1 cellular context compared by ENCODE assay signal in genomic region chr20:22523499-22524392, GRCh38.
TF ChIP-seq lines count a peak whose summit lies in the region.

No MANE protein-coding gene starts in this region.

TF ChIP-seq in HepG2, 621 proteins besides CTCF, POLR2A, EP300 and RAD21 (continued from another document and continues in another):
- TF ChIP-seq, protein P1, sequence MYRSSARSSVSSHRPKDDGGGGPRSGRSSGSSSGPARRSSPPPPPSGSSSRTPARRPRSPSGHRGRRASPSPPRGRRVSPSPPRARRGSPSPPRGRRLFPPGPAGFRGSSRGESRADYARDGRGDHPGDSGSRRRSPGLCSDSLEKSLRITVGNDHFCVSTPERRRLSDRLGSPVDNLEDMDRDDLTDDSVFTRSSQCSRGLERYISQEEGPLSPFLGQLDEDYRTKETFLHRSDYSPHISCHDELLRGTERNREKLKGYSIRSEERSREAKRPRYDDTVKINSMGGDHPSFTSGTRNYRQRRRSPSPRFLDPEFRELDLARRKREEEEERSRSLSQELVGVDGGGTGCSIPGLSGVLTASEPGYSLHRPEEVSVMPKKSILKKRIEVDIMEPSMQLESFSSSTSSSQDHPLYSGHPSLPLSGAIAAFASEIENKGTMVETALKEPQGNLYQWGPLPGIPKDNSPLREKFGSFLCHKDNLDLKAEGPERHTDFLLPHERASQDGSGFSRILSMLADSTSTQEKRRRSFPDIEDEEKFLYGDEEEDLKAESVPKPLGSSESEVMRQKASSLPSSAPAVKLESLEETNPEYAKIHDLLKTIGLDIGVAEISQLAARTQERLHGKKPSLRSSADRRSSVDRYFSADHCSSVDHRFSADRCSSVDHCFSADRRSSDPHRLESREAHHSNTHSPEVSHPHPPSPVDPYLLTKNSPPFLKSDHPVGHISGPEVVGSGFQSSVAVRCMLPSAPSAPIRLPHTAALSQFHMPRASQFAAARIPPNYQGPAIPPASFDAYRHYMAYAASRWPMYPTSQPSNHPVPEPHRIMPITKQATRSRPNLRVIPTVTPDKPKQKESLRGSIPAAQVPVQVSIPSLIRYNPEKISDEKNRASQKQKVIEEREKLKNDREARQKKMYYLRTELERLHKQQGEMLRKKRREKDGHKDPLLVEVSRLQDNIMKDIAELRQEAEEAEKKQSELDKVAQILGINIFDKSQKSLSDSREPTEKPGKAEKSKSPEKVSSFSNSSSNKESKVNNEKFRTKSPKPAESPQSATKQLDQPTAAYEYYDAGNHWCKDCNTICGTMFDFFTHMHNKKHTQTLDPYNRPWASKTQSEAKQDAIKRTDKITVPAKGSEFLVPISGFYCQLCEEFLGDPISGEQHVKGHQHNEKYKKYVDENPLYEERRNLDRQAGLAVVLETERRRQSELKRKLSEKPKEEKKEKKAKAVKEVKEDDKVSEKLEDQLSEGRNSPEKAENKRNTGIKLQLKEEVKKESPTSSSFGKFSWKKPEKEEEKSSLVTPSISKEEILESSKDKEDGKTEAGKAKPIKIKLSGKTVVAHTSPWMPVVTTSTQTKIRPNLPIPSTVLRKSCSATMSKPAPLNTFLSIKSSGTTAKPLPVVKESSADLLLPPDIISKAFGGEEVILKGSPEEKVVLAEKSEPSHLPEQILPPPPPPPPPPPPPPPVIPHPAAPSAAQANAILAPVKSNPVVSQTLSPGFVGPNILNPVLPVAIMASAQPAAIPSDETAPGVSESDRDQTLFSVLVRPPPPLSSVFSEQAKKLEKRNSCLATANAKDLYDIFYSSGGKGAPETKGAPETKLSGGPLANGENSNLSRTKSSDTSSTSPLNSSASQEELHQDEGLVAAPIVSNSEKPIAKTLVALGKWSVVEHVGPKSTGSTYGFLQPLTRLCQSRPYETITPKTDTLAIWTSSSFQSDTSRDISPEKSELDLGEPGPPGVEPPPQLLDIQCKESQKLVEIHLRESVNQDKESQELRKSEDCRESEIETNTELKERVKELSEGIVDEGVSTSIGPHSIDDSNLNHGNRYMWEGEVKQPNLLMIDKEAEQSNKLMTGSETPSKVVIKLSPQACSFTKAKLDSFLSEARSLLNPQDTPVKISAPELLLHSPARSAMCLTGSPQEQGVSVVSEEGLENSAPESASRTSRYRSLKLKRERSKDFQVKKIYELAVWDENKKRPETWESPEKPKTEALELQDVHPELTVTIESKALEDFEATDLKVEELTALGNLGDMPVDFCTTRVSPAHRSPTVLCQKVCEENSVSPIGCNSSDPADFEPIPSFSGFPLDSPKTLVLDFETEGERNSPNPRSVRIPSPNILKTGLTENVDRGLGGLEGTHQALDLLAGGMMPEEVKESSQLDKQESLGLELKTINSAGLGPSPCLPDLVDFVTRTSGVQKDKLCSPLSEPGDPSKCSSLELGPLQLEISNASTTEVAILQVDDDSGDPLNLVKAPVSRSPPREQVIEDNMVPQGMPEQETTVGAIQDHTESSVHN (CRISPR knock-in tag; IDR thresholded peaks at IDR 0.05): peak; percentile 67; the same call in 1 of the 2 replicates
- TF ChIP-seq ZNF564 (CRISPR knock-in tag; IDR thresholded peaks at IDR 0.05): no peak
- peak; percentile 96 for TF ChIP-seq FOSL2 (CRISPR knock-in tag; IDR thresholded peaks at IDR 0.05)
- peak; percentile 83; the same call in 1 of the 2 replicates for TF ChIP-seq LBX2 (CRISPR knock-in tag; IDR thresholded peaks at IDR 0.05; ENCODE audit: borderline replicate concordance)
- TF ChIP-seq SSRP1 (CRISPR knock-in tag; IDR thresholded peaks at IDR 0.05): peak; percentile 96
- TF ChIP-seq ZNF597 (CRISPR knock-in tag; IDR thresholded peaks at IDR 0.05): no peak
- TF ChIP-seq ZNF101 (CRISPR knock-in tag; IDR thresholded peaks at IDR 0.05; ENCODE audit: borderline replicate concordance, low read depth): peak; percentile 77; the same call in 1 of the 2 replicates
- peak; percentile 20; the same call in 1 of the 2 replicates for TF ChIP-seq ZBTB37 (CRISPR knock-in tag; IDR thresholded peaks at IDR 0.05)
- TF ChIP-seq NKX3-1 (CRISPR knock-in tag; IDR thresholded peaks at IDR 0.05): peak; percentile 90
- TF ChIP-seq, protein P2, sequence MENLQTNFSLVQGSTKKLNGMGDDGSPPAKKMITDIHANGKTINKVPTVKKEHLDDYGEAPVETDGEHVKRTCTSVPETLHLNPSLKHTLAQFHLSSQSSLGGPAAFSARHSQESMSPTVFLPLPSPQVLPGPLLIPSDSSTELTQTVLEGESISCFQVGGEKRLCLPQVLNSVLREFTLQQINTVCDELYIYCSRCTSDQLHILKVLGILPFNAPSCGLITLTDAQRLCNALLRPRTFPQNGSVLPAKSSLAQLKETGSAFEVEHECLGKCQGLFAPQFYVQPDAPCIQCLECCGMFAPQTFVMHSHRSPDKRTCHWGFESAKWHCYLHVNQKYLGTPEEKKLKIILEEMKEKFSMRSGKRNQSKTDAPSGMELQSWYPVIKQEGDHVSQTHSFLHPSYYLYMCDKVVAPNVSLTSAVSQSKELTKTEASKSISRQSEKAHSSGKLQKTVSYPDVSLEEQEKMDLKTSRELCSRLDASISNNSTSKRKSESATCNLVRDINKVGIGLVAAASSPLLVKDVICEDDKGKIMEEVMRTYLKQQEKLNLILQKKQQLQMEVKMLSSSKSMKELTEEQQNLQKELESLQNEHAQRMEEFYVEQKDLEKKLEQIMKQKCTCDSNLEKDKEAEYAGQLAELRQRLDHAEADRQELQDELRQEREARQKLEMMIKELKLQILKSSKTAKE (CRISPR knock-in tag; IDR thresholded peaks at IDR 0.05; ENCODE audit: borderline replicate concordance): peak; percentile 75
- TF ChIP-seq THAP11 (CRISPR knock-in tag; IDR thresholded peaks at IDR 0.05): peak; percentile 77
- no peak for TF ChIP-seq SRSF4 (IDR thresholded peaks at IDR 0.05; ENCODE audit: low read depth, low read length, poor library complexity, severe bottlenecking)
- TF ChIP-seq ZNF3 (CRISPR knock-in tag; IDR thresholded peaks at IDR 0.05): no peak
- no peak for TF ChIP-seq ARNT (IDR thresholded peaks at IDR 0.05)
- TF ChIP-seq, protein P3, sequence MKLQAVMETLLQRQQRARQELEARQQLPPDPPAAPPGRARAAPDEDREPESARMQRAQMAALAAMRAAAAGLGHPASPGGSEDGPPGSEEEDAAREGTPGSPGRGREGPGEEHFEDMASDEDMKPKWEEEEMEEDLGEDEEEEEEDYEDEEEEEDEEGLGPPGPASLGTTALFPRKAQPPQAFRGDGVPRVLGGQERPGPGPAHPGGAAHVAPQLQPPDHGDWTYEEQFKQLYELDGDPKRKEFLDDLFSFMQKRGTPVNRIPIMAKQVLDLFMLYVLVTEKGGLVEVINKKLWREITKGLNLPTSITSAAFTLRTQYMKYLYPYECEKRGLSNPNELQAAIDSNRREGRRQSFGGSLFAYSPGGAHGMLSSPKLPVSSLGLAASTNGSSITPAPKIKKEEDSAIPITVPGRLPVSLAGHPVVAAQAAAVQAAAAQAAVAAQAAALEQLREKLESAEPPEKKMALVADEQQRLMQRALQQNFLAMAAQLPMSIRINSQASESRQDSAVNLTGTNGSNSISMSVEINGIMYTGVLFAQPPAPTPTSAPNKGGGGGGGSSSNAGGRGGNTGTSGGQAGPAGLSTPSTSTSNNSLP (IDR thresholded peaks at IDR 0.05; ENCODE audit: low read depth, low read length): peak; percentile 80
- TF ChIP-seq ZEB1 (IDR thresholded peaks at IDR 0.05; ENCODE audit: insufficient replicate concordance, low read depth): peak; percentile 93
- TF ChIP-seq, protein P4, sequence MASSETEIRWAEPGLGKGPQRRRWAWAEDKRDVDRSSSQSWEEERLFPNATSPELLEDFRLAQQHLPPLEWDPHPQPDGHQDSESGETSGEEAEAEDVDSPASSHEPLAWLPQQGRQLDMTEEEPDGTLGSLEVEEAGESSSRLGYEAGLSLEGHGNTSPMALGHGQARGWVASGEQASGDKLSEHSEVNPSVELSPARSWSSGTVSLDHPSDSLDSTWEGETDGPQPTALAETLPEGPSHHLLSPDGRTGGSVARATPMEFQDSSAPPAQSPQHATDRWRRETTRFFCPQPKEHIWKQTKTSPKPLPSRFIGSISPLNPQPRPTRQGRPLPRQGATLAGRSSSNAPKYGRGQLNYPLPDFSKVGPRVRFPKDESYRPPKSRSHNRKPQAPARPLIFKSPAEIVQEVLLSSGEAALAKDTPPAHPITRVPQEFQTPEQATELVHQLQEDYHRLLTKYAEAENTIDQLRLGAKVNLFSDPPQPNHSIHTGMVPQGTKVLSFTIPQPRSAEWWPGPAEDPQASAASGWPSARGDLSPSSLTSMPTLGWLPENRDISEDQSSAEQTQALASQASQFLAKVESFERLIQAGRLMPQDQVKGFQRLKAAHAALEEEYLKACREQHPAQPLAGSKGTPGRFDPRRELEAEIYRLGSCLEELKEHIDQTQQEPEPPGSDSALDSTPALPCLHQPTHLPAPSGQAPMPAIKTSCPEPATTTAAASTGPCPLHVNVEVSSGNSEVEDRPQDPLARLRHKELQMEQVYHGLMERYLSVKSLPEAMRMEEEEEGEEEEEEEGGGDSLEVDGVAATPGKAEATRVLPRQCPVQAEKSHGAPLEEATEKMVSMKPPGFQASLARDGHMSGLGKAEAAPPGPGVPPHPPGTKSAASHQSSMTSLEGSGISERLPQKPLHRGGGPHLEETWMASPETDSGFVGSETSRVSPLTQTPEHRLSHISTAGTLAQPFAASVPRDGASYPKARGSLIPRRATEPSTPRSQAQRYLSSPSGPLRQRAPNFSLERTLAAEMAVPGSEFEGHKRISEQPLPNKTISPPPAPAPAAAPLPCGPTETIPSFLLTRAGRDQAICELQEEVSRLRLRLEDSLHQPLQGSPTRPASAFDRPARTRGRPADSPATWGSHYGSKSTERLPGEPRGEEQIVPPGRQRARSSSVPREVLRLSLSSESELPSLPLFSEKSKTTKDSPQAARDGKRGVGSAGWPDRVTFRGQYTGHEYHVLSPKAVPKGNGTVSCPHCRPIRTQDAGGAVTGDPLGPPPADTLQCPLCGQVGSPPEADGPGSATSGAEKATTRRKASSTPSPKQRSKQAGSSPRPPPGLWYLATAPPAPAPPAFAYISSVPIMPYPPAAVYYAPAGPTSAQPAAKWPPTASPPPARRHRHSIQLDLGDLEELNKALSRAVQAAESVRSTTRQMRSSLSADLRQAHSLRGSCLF (CRISPR knock-in tag; IDR thresholded peaks at IDR 0.05; ENCODE audit: borderline replicate concordance): peak; percentile 42; the same call in 1 of the 2 replicates
- TF ChIP-seq FOXO4 (CRISPR knock-in tag; conservative IDR thresholded peaks at IDR 0.05): 0 out of 2 replicates have a peak, but pooled peaks have one; percentile 9
- no peak for TF ChIP-seq SIN3A (IDR thresholded peaks at IDR 0.05; ENCODE audit: borderline replicate concordance, low read depth, low read length)
- TF ChIP-seq MNT (IDR thresholded peaks at IDR 0.05): no peak
- TF ChIP-seq, protein P5, sequence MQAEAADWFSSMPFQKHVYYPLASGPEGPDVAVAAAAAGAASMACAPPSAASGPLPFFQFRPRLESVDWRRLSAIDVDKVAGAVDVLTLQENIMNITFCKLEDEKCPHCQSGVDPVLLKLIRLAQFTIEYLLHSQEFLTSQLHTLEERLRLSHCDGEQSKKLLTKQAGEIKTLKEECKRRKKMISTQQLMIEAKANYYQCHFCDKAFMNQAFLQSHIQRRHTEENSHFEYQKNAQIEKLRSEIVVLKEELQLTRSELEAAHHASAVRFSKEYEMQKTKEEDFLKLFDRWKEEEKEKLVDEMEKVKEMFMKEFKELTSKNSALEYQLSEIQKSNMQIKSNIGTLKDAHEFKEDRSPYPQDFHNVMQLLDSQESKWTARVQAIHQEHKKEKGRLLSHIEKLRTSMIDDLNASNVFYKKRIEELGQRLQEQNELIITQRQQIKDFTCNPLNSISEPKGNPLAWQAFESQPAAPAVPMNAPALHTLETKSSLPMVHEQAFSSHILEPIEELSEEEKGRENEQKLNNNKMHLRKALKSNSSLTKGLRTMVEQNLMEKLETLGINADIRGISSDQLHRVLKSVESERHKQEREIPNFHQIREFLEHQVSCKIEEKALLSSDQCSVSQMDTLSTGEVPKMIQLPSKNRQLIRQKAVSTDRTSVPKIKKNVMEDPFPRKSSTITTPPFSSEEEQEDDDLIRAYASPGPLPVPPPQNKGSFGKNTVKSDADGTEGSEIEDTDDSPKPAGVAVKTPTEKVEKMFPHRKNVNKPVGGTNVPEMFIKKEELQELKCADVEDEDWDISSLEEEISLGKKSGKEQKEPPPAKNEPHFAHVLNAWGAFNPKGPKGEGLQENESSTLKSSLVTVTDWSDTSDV (CRISPR knock-in tag; IDR thresholded peaks at IDR 0.05): peak; percentile 81; the same call in 1 of the 2 replicates
- TF ChIP-seq ZNF724P (CRISPR knock-in tag; IDR thresholded peaks at IDR 0.05; ENCODE audit: borderline replicate concordance): peak; percentile 57; the same call in 1 of the 2 replicates
